Comparison of ENCODE assay signal across 19 cellular contexts in the genomic region with DNA sequence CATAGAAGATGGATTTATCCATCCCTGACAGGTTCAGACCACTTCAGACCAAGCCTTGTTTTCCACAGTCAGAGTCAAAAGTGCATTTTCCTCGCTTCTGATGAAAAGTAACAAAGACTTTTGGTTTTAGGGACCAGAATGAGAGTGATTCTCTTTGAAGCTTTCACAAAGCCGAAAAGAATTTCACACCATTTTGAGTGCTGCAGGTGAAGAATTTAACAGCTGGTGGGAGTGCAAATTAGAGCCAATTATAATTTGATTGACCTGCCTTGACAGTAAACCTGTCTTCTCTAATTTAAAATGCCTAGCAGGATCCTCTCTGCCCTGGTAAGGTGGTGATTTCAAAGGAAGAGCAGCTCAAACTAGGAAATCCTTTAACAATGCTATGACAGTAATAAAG.
DNase-seq lines count a peak whose midpoint lies in the region.
"Had no signal": no experiment of that assay in that cellular context is flagged by ENCODE, and none has a peak within 500 bp of the region (broad histone marks: within the 10 kb centered on the region; RNA-seq: fewer than 3 reads in every experiment).

No MANE protein-coding gene starts in this region.

- H3K27ac ChIP-seq in substantia nigra (ENCODE audit: low read depth, low read length, poor library complexity, severe bottlenecking) = no peak overlapping the region
- H3K27ac ChIP-seq: 22Rv1, A549, C4-2B had no signal

- DNase-seq in DMS 273 (lab: John Stamatoyannopoulos, UW; ENCODE audit: unreplicated experiment) = peak; percentile 9
- DNase-seq in DMS 273 treated with DMSO at 0.1 percent for 48 hours (lab: John Stamatoyannopoulos, UW) = no peak
- peak; percentile 87 for DNase-seq in NCI-H82 (lab: John Stamatoyannopoulos, UW)
- DNase-seq in left kidney (ENCODE audit: low read depth, low spot score) = peak; percentile 49
- DNase-seq in substantia nigra (lab: John Stamatoyannopoulos, UW) = no peak
- no peak for DNase-seq in DMS114 treated with DMSO at 0.1 percent for 48 hours (lab: John Stamatoyannopoulos, UW; ENCODE audit: unreplicated experiment)
- DNase-seq in iPS-NIHi11 (ENCODE audit: low spot score) = no peak
- DNase-seq: AML-193; Calu3; CD4-positive, alpha-beta T cell; DMS153; DMS79; GF-D8; GOT3; H9; KG1 had no signal

Comparison
In these comparisons a context has a peak if more than half of its experiments do, and no peak if none do; other contexts are left out.
1. DNase-seq: peak in DMS 273 (single experiment), NCI-H82 (single experiment) and left kidney (single experiment); none in DMS 273 treated with DMSO at 0.1 percent for 48 hours (single experiment), substantia nigra (0 of 49), DMS114 treated with DMSO at 0.1 percent for 48 hours (single experiment) and iPS-NIHi11 (single experiment).